In genomic region chr18:49915352-49915751, GRCh38 we compare ENCODE assay signal across 24 cellular contexts.
DNase-seq lines count a peak whose midpoint lies in the region; ATAC-seq, FAIRE-seq and TF ChIP-seq lines count a peak whose summit lies in the region.
"Had no signal": no experiment of that assay in that cellular context is flagged by ENCODE, and none has a peak within 500 bp of the region (broad histone marks: within the 10 kb centered on the region; RNA-seq: fewer than 3 reads in every experiment).

No MANE protein-coding gene starts in this region.

- DNase-seq in GM23338 (ENCODE audit: low spot score) (peak; percentile 8), WTC11 (ENCODE audit: low spot score) (no peak), memory B cell (ENCODE audit: low spot score in 2 of 2) (no peak), small intestine (peak; percentile 45), GM10248 (ENCODE audit: extremely low spot score) (no peak), dedifferentiated amniotic fluid mesenchymal stem cell (ENCODE audit: extremely low spot score) (no peak)
- DNase-seq: ACHN; AML-193; Calu3; CD4-positive, alpha-beta memory T cell; DMS79 treated with DMSO at 0.1 percent for 48 hours; GF-D8; GOT3; H7; HFFc6; KBM-7 had no signal

- CTCF ChIA-PET in WTC11 (lab: Charles Lee) (no interaction called here), GM10248 (lab: Yijun Ruan, JAX) (interaction anchor here (1.4 to 1.7 kb wide), 2 partner anchors 35 to 57 kb away, joined by 3 to 4 read pairs; no protein-coding TSS in a partner anchor)

- H3K4me1 Mint-ChIP-seq in GM23338 (peaks cover 21% of the 10 kb centered on the region), WTC11 (peaks cover 25% of the 10 kb centered on the region), memory B cell (peaks cover 14% of the 10 kb centered on the region)
- H3K4me1 Mint-ChIP-seq: CD4-positive, alpha-beta memory T cell had no signal

- FAIRE-seq in small intestine (lab: Jason Lieb, UNC), result no peak
- FAIRE-seq: A204.1, GM12878, HTR-8/SVneo had no signal

- H3F3A ChIP-seq in GM23338 (replicated peaks; ENCODE audit: low read depth), result no peaks in the 10 kb centered on the region

- no peak; the same call in 2 of the 3 replicates for ATAC-seq in GM23338
- peak; percentile 59 for ATAC-seq in WTC11
- no peak for ATAC-seq in memory B cell (ENCODE audit: low read depth)
- ATAC-seq in GM18498 (IDR thresholded peaks at IDR 0.05; ENCODE audit: unreplicated experiment), result no peak
- ATAC-seq in GM18909 (IDR thresholded peaks at IDR 0.05; ENCODE audit: poor library complexity, unreplicated experiment), result no peak
- ATAC-seq: GM12878, HCT116 had no signal

- H3K9me2 ChIP-seq in GM23338 (ENCODE audit: insufficient read depth), result peaks cover 7% of the 10 kb centered on the region; the same call in 1 of the 2 replicates

- POLR2A ChIA-PET in WTC11 (lab: Charles Lee) (no interaction called here), GM10248 (lab: Yijun Ruan, JAX) (no interaction called here)

- H3K36me3 ChIP-seq in GM23338 (ENCODE audit: insufficient read depth), result peaks cover 6% of the 10 kb centered on the region; the same call in 1 of the 2 replicates
- peaks cover 0 to 13% of the 10 kb centered on the region in 2 donors for H3K36me3 ChIP-seq in small intestine (ENCODE audit: control insufficient read depth in 2 of 2, insufficient read depth in 2 of 2, low read length in 2 of 2)

- H3K79me2 ChIP-seq in GM23338 (replicated peaks; ENCODE audit: insufficient read depth), result no peaks in the 10 kb centered on the region

- H3K9me3 Mint-ChIP-seq in GM23338, result peaks cover 18% of the 10 kb centered on the region; the same call in 2 of the 3 replicates
- H3K9me3 Mint-ChIP-seq in WTC11, result peaks cover 20% of the 10 kb centered on the region
- peaks cover 3% of the 10 kb centered on the region for H3K9me3 Mint-ChIP-seq in memory B cell
- H3K9me3 Mint-ChIP-seq: HFFc6 had no signal

- H3K36me3 Mint-ChIP-seq in GM23338 (ENCODE audit: low read depth) (peaks cover 13% of the 10 kb centered on the region; the same call in 2 of the 3 replicates), WTC11 (peaks cover 21% of the 10 kb centered on the region), memory B cell (no peaks in the 10 kb centered on the region)
- H3K36me3 Mint-ChIP-seq: CD4-positive, alpha-beta memory T cell had no signal

- H4K20me1 ChIP-seq in GM23338 (replicated peaks; ENCODE audit: insufficient read depth), result no peaks in the 10 kb centered on the region

- H3K4me3 ChIP-seq in GM23338 (no peak overlapping the region), small intestine (ENCODE audit: low read depth in 1 of 2, low read length in 2 of 2) (no peak overlapping the region)
- H3K4me3 ChIP-seq: GM12878 had no signal

- TF ChIP-seq CTCF in GM23338 (conservative IDR thresholded peaks at IDR 0.05; ENCODE audit: low read depth in 2 of 2), result no peak
- no peak for TF ChIP-seq CTCF in WTC11 (IDR thresholded peaks at IDR 0.05)
- no peak for TF ChIP-seq CTCF in GM10248 (IDR thresholded peaks at IDR 0.05; ENCODE audit: control extremely low read depth, extremely low read depth, low read depth, missing control alignments)

- H3K27me3 ChIP-seq in GM23338 (ENCODE audit: insufficient read depth) (no peaks in the 10 kb centered on the region), small intestine (ENCODE audit: control insufficient read depth in 2 of 2, insufficient read depth in 2 of 2, low read length in 2 of 2) (peaks cover 0 to 2% of the 10 kb centered on the region in 2 donors)

- H3K9me3 ChIP-seq in small intestine (ENCODE audit: control insufficient read depth, low read depth), result no peaks in the 10 kb centered on the region

- H3K27ac Mint-ChIP-seq in GM23338 (no peak overlapping the region), WTC11 (no peak overlapping the region), memory B cell (peak overlapping the region; percentile 88)
- H3K27ac Mint-ChIP-seq: HFFc6, IgD-negative memory B cell had no signal

- WGBS in small intestine, 3 donors, result 63 to 67% (median 66%) methylated on average over 7 of the region's 7 CpGs

- no peak overlapping the region for H3K4me2 ChIP-seq in GM23338

- H2AFZ ChIP-seq in GM23338, result no peak overlapping the region

- H3K27ac ChIP-seq in GM23338 (ENCODE audit: low read depth) (no peak overlapping the region), small intestine (ENCODE audit: low read depth in 1 of 2, low read length in 1 of 2) (no peak overlapping the region)
- H3K27ac ChIP-seq: C4-2B had no signal

- H3K4me3 Mint-ChIP-seq in GM23338 (no peak overlapping the region), WTC11 (no peak overlapping the region), memory B cell (no peak overlapping the region)
- H3K4me3 Mint-ChIP-seq: CD4-positive, alpha-beta memory T cell; HFFc6 had no signal

- no peaks in the 10 kb centered on the region; the same call in 1 of the 2 replicates for H3K4me1 ChIP-seq in GM23338 (ENCODE audit: insufficient read depth)
- H3K4me1 ChIP-seq in small intestine (ENCODE audit: control insufficient read depth in 2 of 2, insufficient read depth in 1 of 2, low read depth in 1 of 2, low read length in 1 of 2), result no peaks in the 10 kb centered on the region

- H3K27me3 Mint-ChIP-seq in GM23338 (ENCODE audit: insufficient read depth, low read depth, poor library complexity) (peaks cover 20% of the 10 kb centered on the region), WTC11 (ENCODE audit: low read depth) (peaks cover 43% of the 10 kb centered on the region), memory B cell (peaks cover 7% of the 10 kb centered on the region)

TF ChIP-seq in GM23338, 12 proteins besides CTCF, POLR2A, EP300 and RAD21 (continues in another document):
- TF ChIP-seq ZNF331 (CRISPR knock-in tag; IDR thresholded peaks at IDR 0.05; ENCODE audit: low read depth) (no peak), EZH2phosphoT487 (IDR thresholded peaks at IDR 0.05; ENCODE audit: unreplicated experiment) (no peak), NANOG (IDR thresholded peaks at IDR 0.05; ENCODE audit: borderline replicate concordance) (no peak), POLR2AphosphoS5 (IDR thresholded peaks at IDR 0.05; ENCODE audit: low read depth) (no peak), STAT1 (IDR thresholded peaks at IDR 0.05; ENCODE audit: unreplicated experiment) (no peak), ZNF114 (CRISPR knock-in tag; IDR thresholded peaks at IDR 0.05) (no peak)
- TF ChIP-seq, protein P1, sequence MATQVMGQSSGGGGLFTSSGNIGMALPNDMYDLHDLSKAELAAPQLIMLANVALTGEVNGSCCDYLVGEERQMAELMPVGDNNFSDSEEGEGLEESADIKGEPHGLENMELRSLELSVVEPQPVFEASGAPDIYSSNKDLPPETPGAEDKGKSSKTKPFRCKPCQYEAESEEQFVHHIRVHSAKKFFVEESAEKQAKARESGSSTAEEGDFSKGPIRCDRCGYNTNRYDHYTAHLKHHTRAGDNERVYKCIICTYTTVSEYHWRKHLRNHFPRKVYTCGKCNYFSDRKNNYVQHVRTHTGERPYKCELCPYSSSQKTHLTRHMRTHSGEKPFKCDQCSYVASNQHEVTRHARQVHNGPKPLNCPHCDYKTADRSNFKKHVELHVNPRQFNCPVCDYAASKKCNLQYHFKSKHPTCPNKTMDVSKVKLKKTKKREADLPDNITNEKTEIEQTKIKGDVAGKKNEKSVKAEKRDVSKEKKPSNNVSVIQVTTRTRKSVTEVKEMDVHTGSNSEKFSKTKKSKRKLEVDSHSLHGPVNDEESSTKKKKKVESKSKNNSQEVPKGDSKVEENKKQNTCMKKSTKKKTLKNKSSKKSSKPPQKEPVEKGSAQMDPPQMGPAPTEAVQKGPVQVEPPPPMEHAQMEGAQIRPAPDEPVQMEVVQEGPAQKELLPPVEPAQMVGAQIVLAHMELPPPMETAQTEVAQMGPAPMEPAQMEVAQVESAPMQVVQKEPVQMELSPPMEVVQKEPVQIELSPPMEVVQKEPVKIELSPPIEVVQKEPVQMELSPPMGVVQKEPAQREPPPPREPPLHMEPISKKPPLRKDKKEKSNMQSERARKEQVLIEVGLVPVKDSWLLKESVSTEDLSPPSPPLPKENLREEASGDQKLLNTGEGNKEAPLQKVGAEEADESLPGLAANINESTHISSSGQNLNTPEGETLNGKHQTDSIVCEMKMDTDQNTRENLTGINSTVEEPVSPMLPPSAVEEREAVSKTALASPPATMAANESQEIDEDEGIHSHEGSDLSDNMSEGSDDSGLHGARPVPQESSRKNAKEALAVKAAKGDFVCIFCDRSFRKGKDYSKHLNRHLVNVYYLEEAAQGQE (IDR thresholded peaks at IDR 0.05; ENCODE audit: unreplicated experiment), result no peak

TF ChIP-seq in WTC11, 78 proteins besides CTCF, POLR2A, EP300 and RAD21 (continues in another document):
- TF ChIP-seq, protein P2, sequence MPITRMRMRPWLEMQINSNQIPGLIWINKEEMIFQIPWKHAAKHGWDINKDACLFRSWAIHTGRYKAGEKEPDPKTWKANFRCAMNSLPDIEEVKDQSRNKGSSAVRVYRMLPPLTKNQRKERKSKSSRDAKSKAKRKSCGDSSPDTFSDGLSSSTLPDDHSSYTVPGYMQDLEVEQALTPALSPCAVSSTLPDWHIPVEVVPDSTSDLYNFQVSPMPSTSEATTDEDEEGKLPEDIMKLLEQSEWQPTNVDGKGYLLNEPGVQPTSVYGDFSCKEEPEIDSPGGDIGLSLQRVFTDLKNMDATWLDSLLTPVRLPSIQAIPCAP (CRISPR knock-in tag; IDR thresholded peaks at IDR 0.05), result no peak
- no peak for TF ChIP-seq NFYB (CRISPR knock-in tag; conservative IDR thresholded peaks at IDR 0.05; ENCODE audit: low read depth)
- TF ChIP-seq JAZF1 (CRISPR knock-in tag; IDR thresholded peaks at IDR 0.05), result no peak
- no peak for TF ChIP-seq ZNF317 (CRISPR knock-in tag; IDR thresholded peaks at IDR 0.05; ENCODE audit: borderline replicate concordance, low read depth)

Comparison
In these comparisons a context has a peak if more than half of its experiments do, and no peak if none do; other contexts are left out.
1. DNase-seq: peak in GM23338 (single experiment) and small intestine (single experiment); none in WTC11 (single experiment), memory B cell (0 of 2), GM10248 (single experiment) and dedifferentiated amniotic fluid mesenchymal stem cell (single experiment).